ENCODE assay signal across 9 cellular contexts in the genomic region with DNA sequence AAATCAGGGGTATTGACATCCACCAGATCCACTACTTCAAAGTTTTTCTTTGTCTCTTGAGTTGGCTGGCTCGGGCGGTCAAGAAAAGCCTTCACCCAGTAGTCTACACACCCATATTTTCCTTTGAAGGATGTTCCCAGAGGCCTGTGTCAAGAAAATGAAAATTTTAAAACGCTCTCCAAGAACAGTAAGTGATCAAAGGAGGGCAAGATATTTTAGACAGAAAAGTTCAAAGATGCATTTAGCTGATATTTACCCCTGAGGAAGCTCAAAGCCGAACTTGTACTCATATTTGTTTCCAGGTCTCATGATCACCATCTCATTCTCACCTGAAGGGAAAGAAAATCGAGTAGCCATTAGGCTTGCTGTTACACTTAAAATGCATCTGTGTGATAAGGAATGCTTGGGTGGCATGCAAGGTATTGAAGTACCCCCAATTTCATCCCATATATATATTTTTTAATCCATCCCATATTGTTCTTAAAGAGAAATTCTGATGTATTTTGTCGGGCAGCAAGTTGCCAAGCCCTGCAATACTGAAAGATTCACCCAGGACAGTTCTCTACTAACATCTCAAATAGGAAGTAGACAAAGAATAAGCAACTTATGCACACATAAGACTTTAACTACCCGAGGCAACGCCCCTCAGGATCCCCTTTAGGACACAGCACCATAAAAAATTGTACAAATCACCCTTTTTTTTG. TPM values are rescaled to one million over a fixed set of nuclear protein-coding genes. Genes with fewer than 3 reads are reported as not detected.
A peak's percentile ranks its signal among the peaks of the same experiment; 100 is the strongest.
DNase-seq lines count a peak whose midpoint lies in the region; ATAC-seq and TF ChIP-seq lines count a peak whose summit lies in the region.
"Had no signal": no experiment of that assay in that cellular context is flagged by ENCODE, and none has a peak within 500 bp of the region (broad histone marks: within the 10 kb centered on the region; RNA-seq: fewer than 3 reads in every experiment).

No MANE protein-coding gene starts in this region.

- H3K79me2 ChIP-seq in GM23338 (replicated peaks; ENCODE audit: insufficient read depth) (peaks cover 18% of the 10 kb centered on the region), fibroblast of lung (ENCODE audit: control insufficient read depth, insufficient read depth, low read length) (peaks cover 17% of the 10 kb centered on the region)

- H3K27me3 ChIP-seq in GM23338 (ENCODE audit: insufficient read depth) (no peaks in the 10 kb centered on the region), fibroblast of lung (ENCODE audit: control insufficient read depth, insufficient read depth, low read length) (no peaks in the 10 kb centered on the region)

- H3K4me1 ChIP-seq in GM23338 (ENCODE audit: insufficient read depth) (peaks cover 39% of the 10 kb centered on the region), fibroblast of lung (ENCODE audit: control insufficient read depth, extremely low read depth, insufficient read depth, low read length) (peaks cover 10% of the 10 kb centered on the region)

- H3K36me3 ChIP-seq in GM23338 (ENCODE audit: insufficient read depth) (no peaks in the 10 kb centered on the region; the same call in 1 of the 2 replicates), fibroblast of lung (ENCODE audit: control insufficient read depth, insufficient read depth, low read length) (peaks cover 4% of the 10 kb centered on the region)

- TF ChIP-seq CTCF in GM23338 (conservative IDR thresholded peaks at IDR 0.05; ENCODE audit: low read depth in 2 of 2) (no peak), fibroblast of lung (conservative IDR thresholded peaks at IDR 0.05 in 1 of 2, IDR thresholded peaks at IDR 0.05 in 1 of 2; ENCODE audit: low read depth in 1 of 2, low read length in 2 of 2) (no peak)

- peaks cover 9% of the 10 kb centered on the region for H3K27me3 Mint-ChIP-seq in GM23338 (ENCODE audit: insufficient read depth, low read depth, poor library complexity)
- H3K27me3 Mint-ChIP-seq in T-helper 17 cell = no peaks in the 10 kb centered on the region

- peak overlapping the region; percentile 75 for H3K4me3 ChIP-seq in GM23338
- H3K4me3 ChIP-seq in fibroblast of lung (replicated peaks in 1 of 4; ENCODE audit: control extremely low read depth in 1 of 4, insufficient read depth in 1 of 4, low read depth in 3 of 4, low read length in 4 of 4) = peak overlapping the region; percentile 68 to 98 (median 75)
- peak overlapping the region; percentile 84 for H3K4me3 ChIP-seq in skeletal muscle cell (ENCODE audit: low read depth, low read length)

- no peak for DNase-seq in GM23338 (ENCODE audit: low spot score)
- no peak for DNase-seq in T-helper 17 cell
- no peak for DNase-seq in fibroblast of lung (ENCODE audit: low read depth in 2 of 2)
- DNase-seq in skeletal muscle cell (ENCODE audit: low read depth) = no peak
- DNase-seq in NCI-H1436 treated with DMSO at 0.1 percent for 48 hours (lab: John Stamatoyannopoulos, UW) = no peak
- no peak for DNase-seq in left lobe of liver (ENCODE audit: low spot score)

- ATAC-seq in GM23338 (no peak), T-helper 17 cell (no peak), left lobe of liver (no peak), GM21367 (IDR thresholded peaks at IDR 0.05; ENCODE audit: unreplicated experiment) (no peak), GM21825 (IDR thresholded peaks at IDR 0.05; ENCODE audit: unreplicated experiment) (no peak)

- peak overlapping the region; percentile 87 for H3K4me2 ChIP-seq in GM23338
- H3K4me2 ChIP-seq in fibroblast of lung (ENCODE audit: extremely low read depth, insufficient read depth, low read length) = peak overlapping the region; percentile 49

- peaks cover 5% of the 10 kb centered on the region for H3F3A ChIP-seq in GM23338 (replicated peaks; ENCODE audit: low read depth)

- peaks cover 54% of the 10 kb centered on the region for H3K4me1 Mint-ChIP-seq in GM23338
- H3K4me1 Mint-ChIP-seq in T-helper 17 cell = peaks cover 67% of the 10 kb centered on the region

- H3K27ac ChIP-seq in GM23338 (ENCODE audit: low read depth) (no peak overlapping the region), fibroblast of lung (ENCODE audit: insufficient read depth, low read length) (no peak overlapping the region)

- peak overlapping the region; percentile 59 for H3K9ac ChIP-seq in fibroblast of lung (ENCODE audit: insufficient read depth, low read length)

- no peak overlapping the region for H2AFZ ChIP-seq in GM23338
- no peak overlapping the region for H2AFZ ChIP-seq in fibroblast of lung (ENCODE audit: low read length)

- H3K4me3 Mint-ChIP-seq in GM23338 = peak overlapping the region; percentile 99
- peak overlapping the region; percentile 99 for H3K4me3 Mint-ChIP-seq in T-helper 17 cell

- no peaks in the 10 kb centered on the region for H3K9me3 ChIP-seq in T-helper 17 cell (ENCODE audit: control insufficient read depth, low read length, poor library complexity, severe bottlenecking)
- no peaks in the 10 kb centered on the region for H3K9me3 ChIP-seq in fibroblast of lung (ENCODE audit: control insufficient read depth, insufficient read depth, low read depth, low read length)

- H3K9me3 Mint-ChIP-seq in GM23338 = no peaks in the 10 kb centered on the region

- no peaks in the 10 kb centered on the region for H3K9me2 ChIP-seq in GM23338 (ENCODE audit: insufficient read depth)

- peak overlapping the region; percentile 80 for H3K27ac Mint-ChIP-seq in GM23338
- peak overlapping the region; percentile 97 for H3K27ac Mint-ChIP-seq in T-helper 17 cell

- H3K36me3 Mint-ChIP-seq in GM23338 (ENCODE audit: low read depth) (peaks cover 48% of the 10 kb centered on the region), T-helper 17 cell (ENCODE audit: low read depth) (peaks cover 25% of the 10 kb centered on the region)

- H4K20me1 ChIP-seq in GM23338 (replicated peaks; ENCODE audit: insufficient read depth) = no peaks in the 10 kb centered on the region
- no peaks in the 10 kb centered on the region for H4K20me1 ChIP-seq in fibroblast of lung (ENCODE audit: control insufficient read depth, extremely low read depth, insufficient read depth, low read length)

TF ChIP-seq in GM23338, 12 proteins besides CTCF, POLR2A, EP300 and RAD21 (continues in another document):
- TF ChIP-seq POLR2AphosphoS5 (IDR thresholded peaks at IDR 0.05; ENCODE audit: low read depth) = no peak

RNA-seq across cellular contexts. Expression of a gene that starts 1.1 kb away (rescaled TPM):
- total RNA-seq in GM23338 (2014; rRNA removed; shearing (Covaris generic)) = 29.1 and 31.5 TPM in 2 replicates
- polyA plus RNA-seq in GM23338 (2016; fragmentation: Nextera tagmentation; extraction: Ambion mirVana) (19.5 and 22.8 TPM in 2 replicates), fibroblast of lung (61.1 and 204 TPM in 2 replicates)
- total RNA-seq in T-helper 17 cell (100 to 1,000 TPM; 567 to 927 TPM), fibroblast of lung (361 and 773 TPM in 2 replicates), left lobe of liver (66.5 TPM)
- polyA plus RNA-seq in fibroblast of lung (2012) = 27.5 and 83.7 TPM in 2 replicates
- 82.9 and 185 TPM in 2 replicates for polyA minus RNA-seq in fibroblast of lung (ENCODE audit: low replicate concordance)

RNA-seq across cellular contexts. Expression of a gene that starts 26.2 kb away (rescaled TPM):
- total RNA-seq in GM23338 (2014; rRNA removed; shearing (Covaris generic)) = 0.23 and 0.42 TPM in 2 replicates
- polyA plus RNA-seq in GM23338 (2016; fragmentation: Nextera tagmentation; extraction: Ambion mirVana) (0.45 and 0.99 TPM in 2 replicates), fibroblast of lung (not detected in 2 replicates)
- total RNA-seq in T-helper 17 cell (not detected), fibroblast of lung (not detected in 2 replicates), left lobe of liver (110 TPM)
- polyA plus RNA-seq in fibroblast of lung (2012) = not detected in 2 replicates
- polyA minus RNA-seq in fibroblast of lung (ENCODE audit: low replicate concordance) = not detected in 2 replicates
- total RNA-seq: M059J had no signal

RNA-seq across cellular contexts. Expression of a gene that starts 30.8 kb away (rescaled TPM):
- 0.82 and 3.1 TPM in 2 replicates for total RNA-seq in GM23338 (2014; rRNA removed; shearing (Covaris generic))
- polyA plus RNA-seq in GM23338 (2016; fragmentation: Nextera tagmentation; extraction: Ambion mirVana) = 9.5 and 9.8 TPM in 2 replicates
- total RNA-seq in T-helper 17 cell = 10 to 100 TPM; 22.2 to 24.1 TPM
- total RNA-seq in fibroblast of lung = 15.4 and 23.8 TPM in 2 replicates
- polyA plus RNA-seq in fibroblast of lung = 22.6 and 23.3 TPM in 2 replicates
- polyA plus RNA-seq in fibroblast of lung (2012) = 37.3 and 38.6 TPM in 2 replicates
- 7.0 and 10.0 TPM in 2 replicates for polyA minus RNA-seq in fibroblast of lung (ENCODE audit: low replicate concordance)
- 14.2 TPM for total RNA-seq in left lobe of liver

RNA-seq across cellular contexts. Expression of a gene that starts 30.9 kb away (rescaled TPM):
- 0.35 and 2.2 TPM in 2 replicates for total RNA-seq in GM23338 (2014; rRNA removed; shearing (Covaris generic))
- polyA plus RNA-seq in GM23338 (2016; fragmentation: Nextera tagmentation; extraction: Ambion mirVana) (0.09 and 0.16 TPM in 2 replicates), fibroblast of lung (1.9 and 2.6 TPM in 2 replicates)
- total RNA-seq in T-helper 17 cell (1 to 10 TPM in 1 of 2 donors, under 1 TPM in 1; 0.70 to 1.7 TPM), fibroblast of lung (0.26 and 1.2 TPM in 2 replicates), left lobe of liver (0.65 TPM)
- 2.8 and 4.1 TPM in 2 replicates for polyA plus RNA-seq in fibroblast of lung (2012)
- 2.6 and 4.5 TPM in 2 replicates for polyA minus RNA-seq in fibroblast of lung (ENCODE audit: low replicate concordance)

RNA-seq across cellular contexts. Expression of a gene that starts 37.5 kb away (rescaled TPM):
- 2.5 and 2.6 TPM in 2 replicates for total RNA-seq in GM23338 (2014; rRNA removed; shearing (Covaris generic))
- polyA plus RNA-seq in GM23338 (2016; fragmentation: Nextera tagmentation; extraction: Ambion mirVana) (0.76 and 1.1 TPM in 2 replicates), fibroblast of lung (63.3 and 65.7 TPM in 2 replicates)
- total RNA-seq in T-helper 17 cell (10 to 100 TPM; 36.6 to 44.1 TPM), fibroblast of lung (10.5 and 14.2 TPM in 2 replicates), left lobe of liver (11.4 TPM)
- polyA plus RNA-seq in fibroblast of lung (2012) = 17.0 and 20.1 TPM in 2 replicates
- 28.7 and 31.4 TPM in 2 replicates for polyA minus RNA-seq in fibroblast of lung (ENCODE audit: low replicate concordance)

Comparison
In these comparisons a context has a peak if more than half of its experiments do, and no peak if none do; other contexts are left out.
1. RNA of a gene that starts 26.2 kb away (total RNA-seq): 110 TPM in left lobe of liver (single experiment); 0.23 to 0.42 TPM in GM23338, not detected in T-helper 17 cell and not detected in fibroblast of lung; every median in the first group is over 10 times any median in the second.
2. Peak in every context shown above with its lines, with median percentiles within 50 percentile points of each other: H3K4me3 ChIP-seq.